Comparison of ENCODE assay signal across 8 cellular contexts in genomic region chr2:46915811-46916630, GRCh38. TPM values are rescaled to one million over a fixed set of nuclear protein-coding genes. Genes with fewer than 3 reads are reported as not detected.
A peak's percentile ranks its signal among the peaks of the same experiment; 100 is the strongest.
DNase-seq lines count a peak whose midpoint lies in the region; ATAC-seq and TF ChIP-seq lines count a peak whose summit lies in the region.

No MANE protein-coding gene starts in this region.

- H3K36me3 ChIP-seq in BLaER1 treated with 17β-estradiol and CSF1 and Interleukin-3, amounts not matched to agents 10 nM and 100 nM, result peaks cover 18 to 31% (median 27%) of the 10 kb centered on the region in 11 experiments
- peaks cover 0 to 12% of the 10 kb centered on the region in 2 donors for H3K36me3 ChIP-seq in left lung

- H3K4me3 ChIP-seq in BLaER1 treated with 17β-estradiol and CSF1 and Interleukin-3, amounts not matched to agents 10 nM and 100 nM, result peak overlapping the region; percentile 93 to 100 (median 99)
- peak overlapping the region; percentile 94 to 97 for H3K4me3 ChIP-seq in left lung

- no peaks in the 10 kb centered on the region for H3K9me3 ChIP-seq in BLaER1 treated with 17β-estradiol and CSF1 and Interleukin-3, amounts not matched to agents 10 nM and 100 nM (replicated peaks in 1 of 11)
- H3K9me3 ChIP-seq in left lung, result no peaks in the 10 kb centered on the region

- peaks cover 46 to 60% (median 56%) of the 10 kb centered on the region in 10 experiments for H3K4me1 ChIP-seq in BLaER1 treated with 17β-estradiol and CSF1 and Interleukin-3, amounts not matched to agents 10 nM and 100 nM
- peaks cover 9 to 34% of the 10 kb centered on the region in 2 donors for H3K4me1 ChIP-seq in left lung

- POLR2A ChIA-PET in activated CD4-positive, alpha-beta T cell treated with anti-CD3 and anti-CD28 coated beads, Interleukin-2, amount 10 ng/mL, durations not matched to agents 7 days and 5 days (lab: Charles Lee), result no interaction called here

- H3K27ac Mint-ChIP-seq in activated CD4-positive, alpha-beta T cell treated with anti-CD3 and anti-CD28 coated beads, Interleukin-2, amount 10 ng/mL, durations not matched to agents 7 days and 5 days, result peak overlapping the region; percentile 84

- H4K20me1 ChIP-seq in BLaER1 treated with 17β-estradiol and CSF1 and Interleukin-3, amounts not matched to agents 10 nM and 100 nM, result peaks cover 14 to 44% (median 36%) of the 10 kb centered on the region in 11 experiments; a peak in 18 of 22 replicates

- H3K27me3 Mint-ChIP-seq in activated CD4-positive, alpha-beta T cell treated with anti-CD3 and anti-CD28 coated beads, Interleukin-2, amount 10 ng/mL, durations not matched to agents 7 days and 5 days, result no peaks in the 10 kb centered on the region

- peaks cover 16% of the 10 kb centered on the region for H3K36me3 Mint-ChIP-seq in activated CD4-positive, alpha-beta T cell treated with anti-CD3 and anti-CD28 coated beads, Interleukin-2, amount 10 ng/mL, durations not matched to agents 7 days and 5 days (ENCODE audit: low read depth)

- peak overlapping the region; percentile 92 to 96 (median 95) for H3K27ac ChIP-seq in BLaER1 treated with 17β-estradiol and CSF1 and Interleukin-3, amounts not matched to agents 10 nM and 100 nM
- H3K27ac ChIP-seq in left lung, result peak overlapping the region; percentile 83 to 88

- H3K4me3 Mint-ChIP-seq in activated CD4-positive, alpha-beta T cell treated with anti-CD3 and anti-CD28 coated beads, Interleukin-2, amount 10 ng/mL, durations not matched to agents 7 days and 5 days, result peak overlapping the region; percentile 82

- peak; percentile 70 for DNase-seq in GM19240 (ENCODE audit: insufficient read length, low spot score)
- peak; percentile 88 for DNase-seq in NCI-H510A (lab: John Stamatoyannopoulos, UW)
- peak; percentile 82 for DNase-seq in activated CD4-positive, alpha-beta T cell treated with anti-CD3 and anti-CD28 coated beads, Interleukin-2, amount 10 ng/mL, durations not matched to agents 7 days and 5 days
- peak; percentile 75 for DNase-seq in dedifferentiated amniotic fluid mesenchymal stem cell (ENCODE audit: extremely low spot score)
- peak; percentile 91 to 96 for DNase-seq in left lung
- DNase-seq in stimulated activated CD4-positive, alpha-beta T cell treated with anti-CD3 and anti-CD28 coated beads, Interleukin-2, amount 100 ng/mL, for 4 hours (ENCODE audit: low read depth), result peak; percentile 68

- no peak for TF ChIP-seq CTCF in left lung (IDR thresholded peaks at IDR 0.05)

- peaks cover 53% of the 10 kb centered on the region for H3K4me1 Mint-ChIP-seq in activated CD4-positive, alpha-beta T cell treated with anti-CD3 and anti-CD28 coated beads, Interleukin-2, amount 10 ng/mL, durations not matched to agents 7 days and 5 days

- peak overlapping the region; percentile 94 to 99 (median 97) for H3K9ac ChIP-seq in BLaER1 treated with 17β-estradiol and CSF1 and Interleukin-3, amounts not matched to agents 10 nM and 100 nM

- H3K27me3 ChIP-seq in BLaER1 treated with 17β-estradiol and CSF1 and Interleukin-3, amounts not matched to agents 10 nM and 100 nM, result no peaks in the 10 kb centered on the region
- H3K27me3 ChIP-seq in left lung, result no peaks in the 10 kb centered on the region

- ATAC-seq in HG03442 (IDR thresholded peaks at IDR 0.05; ENCODE audit: unreplicated experiment) (peak; percentile 83), left lung (peak; percentile 92)

- no peaks in the 10 kb centered on the region for H3K9me3 Mint-ChIP-seq in activated CD4-positive, alpha-beta T cell treated with anti-CD3 and anti-CD28 coated beads, Interleukin-2, amount 10 ng/mL, durations not matched to agents 7 days and 5 days

- CTCF ChIA-PET in activated CD4-positive, alpha-beta T cell treated with anti-CD3 and anti-CD28 coated beads, Interleukin-2, amount 10 ng/mL, durations not matched to agents 7 days and 5 days (lab: Charles Lee), result interaction anchor here (0.7 to 1.6 kb wide), 2 partner anchors 9 to 407 kb away, joined by 3 to 9 read pairs; no protein-coding TSS in a partner anchor

- H3K4me2 ChIP-seq in BLaER1 treated with 17β-estradiol and CSF1 and Interleukin-3, amounts not matched to agents 10 nM and 100 nM, result peak overlapping the region; percentile 79 to 98 (median 89)

- intact Hi-C loops in left lung (cut with DNase I), result no loop called here

RNA-seq across cellular contexts. Expression of gene MCFD2, which starts 0.4 kb away (rescaled TPM):
- 10 to 100 TPM; 48.3 to 52.6 TPM for total RNA-seq in activated CD4-positive, alpha-beta T cell treated with anti-CD3 and anti-CD28 coated beads, Interleukin-2, amount 10 ng/mL, durations not matched to agents 7 days and 5 days
- 100 to 1,000 TPM in 1 of 2 donors, 10 to 100 TPM in 1; 78.0 to 121 TPM for total RNA-seq in left lung

RNA-seq across cellular contexts. Expression of gene TTC7A, which starts 25.0 kb away (rescaled TPM):
- 10 to 100 TPM; 61.2 to 61.5 TPM for total RNA-seq in activated CD4-positive, alpha-beta T cell treated with anti-CD3 and anti-CD28 coated beads, Interleukin-2, amount 10 ng/mL, durations not matched to agents 7 days and 5 days
- 10 to 100 TPM; 43.3 to 53.4 TPM for total RNA-seq in left lung

Comparison
In these comparisons a context has a peak if more than half of its experiments do, and no peak if none do; other contexts are left out.
1. Peak in every context shown above with its lines: DNase-seq, ATAC-seq, H3K4me3 ChIP-seq and H3K27ac ChIP-seq.